Comparison of ENCODE assay signal across 14 cellular contexts in genomic region chrX:31435592-31435991, GRCh38.
A peak's percentile ranks its signal among the peaks of the same experiment; 100 is the strongest.
DNase-seq lines count a peak whose midpoint lies in the region; ATAC-seq and TF ChIP-seq lines count a peak whose summit lies in the region.
"Had no signal": no experiment of that assay in that cellular context is flagged by ENCODE, and none has a peak within 500 bp of the region (broad histone marks: within the 10 kb centered on the region; RNA-seq: fewer than 3 reads in every experiment).

No MANE protein-coding gene starts in this region.

- no peak overlapping the region for H3K23ac ChIP-seq in mesenchymal stem cell (ENCODE audit: low read length in 2 of 2)

- H2BK120ac ChIP-seq in mesenchymal stem cell (ENCODE audit: low read depth, low read length): no peak overlapping the region

- CTCF ChIA-PET in activated CD8-positive, alpha-beta T cell treated with anti-CD3 and anti-CD28 coated beads, Interleukin-2, amount 10 ng/mL, durations not matched to agents 7 days and 5 days (lab: Charles Lee): no interaction called here

- no peak overlapping the region for H3K4me2 ChIP-seq in mesenchymal stem cell (ENCODE audit: low read length, poor library complexity, severe bottlenecking)

- H3K79me1 ChIP-seq in mesenchymal stem cell (replicated peaks; ENCODE audit: low read length, poor library complexity, severe bottlenecking): no peaks in the 10 kb centered on the region

- DNase-seq in cardiac muscle cell (ENCODE audit: low read depth in 1 of 2, low spot score in 1 of 2) (peak; percentile 46 to 47), right atrium auricular region (ENCODE audit: low spot score) (no peak), endodermal cell (peak; percentile 94), mesenchymal stem cell (peak; percentile 63)
- no peak for DNase-seq in activated CD8-positive, alpha-beta T cell treated with anti-CD3 and anti-CD28 coated beads, Interleukin-2, amount 10 ng/mL, durations not matched to agents 7 days and 5 days
- DNase-seq: activated CD4-positive, alpha-beta memory T cell treated with anti-CD3 and anti-CD28 coated beads, Interleukin-2, amount 10 ng/mL, durations not matched to agents 7 days and 5 days; activated naive CD4-positive, alpha-beta T cell; glutamatergic neuron; RPMI8226; tibial artery had no signal

- H2BK5ac ChIP-seq in mesenchymal stem cell (ENCODE audit: low read depth, low read length, poor library complexity, severe bottlenecking): no peak overlapping the region

- POLR2A ChIA-PET in activated CD8-positive, alpha-beta T cell treated with anti-CD3 and anti-CD28 coated beads, Interleukin-2, amount 10 ng/mL, durations not matched to agents 7 days and 5 days (lab: Charles Lee): no interaction called here

- peaks cover 1% of the 10 kb centered on the region for H3K36me3 Mint-ChIP-seq in endodermal cell (ENCODE audit: low read depth)
- no peaks in the 10 kb centered on the region for H3K36me3 Mint-ChIP-seq in activated CD8-positive, alpha-beta T cell treated with anti-CD3 and anti-CD28 coated beads, Interleukin-2, amount 10 ng/mL, durations not matched to agents 7 days and 5 days (ENCODE audit: low read depth)

- H3K4ac ChIP-seq in mesenchymal stem cell (ENCODE audit: low read depth in 1 of 2, low read length in 2 of 2): no peak overlapping the region

- H4K8ac ChIP-seq in mesenchymal stem cell (ENCODE audit: low read length): no peak overlapping the region

- peaks cover 8% of the 10 kb centered on the region for H3K4me1 ChIP-seq in cardiac muscle cell (ENCODE audit: low read depth)
- no peaks in the 10 kb centered on the region for H3K4me1 ChIP-seq in right atrium auricular region
- no peaks in the 10 kb centered on the region for H3K4me1 ChIP-seq in endodermal cell (ENCODE audit: control insufficient read depth, insufficient read depth, low read length)
- H3K4me1 ChIP-seq in mesenchymal stem cell (ENCODE audit: control insufficient read depth, insufficient read depth, low read depth, low read length): no peaks in the 10 kb centered on the region
- H3K4me1 ChIP-seq: tibial artery had no signal

- H3K27me3 ChIP-seq in cardiac muscle cell: no peaks in the 10 kb centered on the region
- H3K27me3 ChIP-seq in right atrium auricular region: no peaks in the 10 kb centered on the region
- H3K27me3 ChIP-seq in endodermal cell (ENCODE audit: control insufficient read depth, insufficient read depth, low read length, poor library complexity, severe bottlenecking): no peaks in the 10 kb centered on the region
- H3K27me3 ChIP-seq in mesenchymal stem cell (ENCODE audit: control insufficient read depth in 1 of 2, insufficient read depth in 1 of 2, low read length in 2 of 2): no peaks in the 10 kb centered on the region
- H3K27me3 ChIP-seq: tibial artery had no signal

- H3K18ac ChIP-seq in mesenchymal stem cell (ENCODE audit: low read depth in 1 of 2, low read length in 2 of 2): no peak overlapping the region

- no peak overlapping the region for H2AFZ ChIP-seq in mesenchymal stem cell (ENCODE audit: low read depth, low read length)

- H3K9me3 Mint-ChIP-seq in endodermal cell: peaks cover 24% of the 10 kb centered on the region
- no peaks in the 10 kb centered on the region for H3K9me3 Mint-ChIP-seq in activated CD8-positive, alpha-beta T cell treated with anti-CD3 and anti-CD28 coated beads, Interleukin-2, amount 10 ng/mL, durations not matched to agents 7 days and 5 days (ENCODE audit: insufficient read depth)
- H3K9me3 Mint-ChIP-seq: activated CD4-positive, alpha-beta memory T cell treated with anti-CD3 and anti-CD28 coated beads, Interleukin-2, amount 10 ng/mL, durations not matched to agents 7 days and 5 days had no signal

- WGBS in endodermal cell (ENCODE audit: insufficient coverage in 1 of 2, insufficient read length in 1 of 2), 2 experiments: 0 to 5% methylated on average over 1 to 7 of the region's 7 CpGs
- 20% methylated on average over 7 of the region's 7 CpGs for WGBS in mesenchymal stem cell

- H3K9me3 ChIP-seq in cardiac muscle cell (ENCODE audit: low read depth) (no peaks in the 10 kb centered on the region), right atrium auricular region (no peaks in the 10 kb centered on the region), endodermal cell (ENCODE audit: control insufficient read depth, low read length) (no peaks in the 10 kb centered on the region), mesenchymal stem cell (ENCODE audit: control insufficient read depth, low read length) (no peaks in the 10 kb centered on the region)
- H3K9me3 ChIP-seq: tibial artery had no signal

- no peak overlapping the region for H3K14ac ChIP-seq in mesenchymal stem cell (ENCODE audit: low read length in 2 of 2)

- no peak overlapping the region for H4K91ac ChIP-seq in mesenchymal stem cell (ENCODE audit: low read length)

- no peak overlapping the region for H2BK15ac ChIP-seq in mesenchymal stem cell (ENCODE audit: low read depth, poor library complexity, severe bottlenecking)

- H2BK12ac ChIP-seq in mesenchymal stem cell (ENCODE audit: low read length in 2 of 2): no peak overlapping the region

- H3K4me3 ChIP-seq in cardiac muscle cell: no peak overlapping the region
- no peak overlapping the region for H3K4me3 ChIP-seq in right atrium auricular region
- H3K4me3 ChIP-seq in endodermal cell (ENCODE audit: low read length): no peak overlapping the region
- no peak overlapping the region for H3K4me3 ChIP-seq in mesenchymal stem cell (ENCODE audit: insufficient read depth in 1 of 2, low read depth in 1 of 2, low read length in 2 of 2)
- H3K4me3 ChIP-seq: tibial artery had no signal

- no peak for TF ChIP-seq CTCF in cardiac muscle cell (IDR thresholded peaks at IDR 0.05; ENCODE audit: low read depth, low read length)
- no peak for TF ChIP-seq CTCF in right atrium auricular region (IDR thresholded peaks at IDR 0.05)
- no peak for TF ChIP-seq CTCF in endodermal cell (conservative IDR thresholded peaks at IDR 0.05)

- H3K27ac ChIP-seq in cardiac muscle cell (no peak overlapping the region), right atrium auricular region (no peak overlapping the region), endodermal cell (ENCODE audit: low read depth, low read length) (peak overlapping the region; percentile 85), mesenchymal stem cell (ENCODE audit: low read length, poor library complexity, severe bottlenecking) (no peak overlapping the region)
- H3K27ac ChIP-seq: dorsolateral prefrontal cortex, tibial artery had no signal

- peak overlapping the region; percentile 19 for H3K27ac Mint-ChIP-seq in endodermal cell
- H3K27ac Mint-ChIP-seq in activated CD8-positive, alpha-beta T cell treated with anti-CD3 and anti-CD28 coated beads, Interleukin-2, amount 10 ng/mL, durations not matched to agents 7 days and 5 days: no peak overlapping the region
- H3K27ac Mint-ChIP-seq: activated CD4-positive, alpha-beta memory T cell treated with anti-CD3 and anti-CD28 coated beads, Interleukin-2, amount 10 ng/mL, durations not matched to agents 7 days and 5 days had no signal

- H3K36me3 ChIP-seq in cardiac muscle cell (no peaks in the 10 kb centered on the region), right atrium auricular region (no peaks in the 10 kb centered on the region), endodermal cell (ENCODE audit: control insufficient read depth, insufficient read depth, low read length) (no peaks in the 10 kb centered on the region), mesenchymal stem cell (ENCODE audit: control insufficient read depth in 1 of 2, insufficient read depth in 2 of 2, low read depth in 1 of 2, low read length in 2 of 2) (no peaks in the 10 kb centered on the region)
- H3K36me3 ChIP-seq: tibial artery had no signal

- H3K4me1 Mint-ChIP-seq in endodermal cell: peaks cover 10% of the 10 kb centered on the region
- H3K4me1 Mint-ChIP-seq in activated CD8-positive, alpha-beta T cell treated with anti-CD3 and anti-CD28 coated beads, Interleukin-2, amount 10 ng/mL, durations not matched to agents 7 days and 5 days (ENCODE audit: low read depth): no peaks in the 10 kb centered on the region
- H3K4me1 Mint-ChIP-seq: activated CD4-positive, alpha-beta memory T cell treated with anti-CD3 and anti-CD28 coated beads, Interleukin-2, amount 10 ng/mL, durations not matched to agents 7 days and 5 days had no signal

- no peak overlapping the region for H2AK5ac ChIP-seq in mesenchymal stem cell (ENCODE audit: low read length, severe bottlenecking)

- no peaks in the 10 kb centered on the region for H3K27me3 Mint-ChIP-seq in endodermal cell (ENCODE audit: insufficient read depth)
- no peaks in the 10 kb centered on the region for H3K27me3 Mint-ChIP-seq in activated CD8-positive, alpha-beta T cell treated with anti-CD3 and anti-CD28 coated beads, Interleukin-2, amount 10 ng/mL, durations not matched to agents 7 days and 5 days (ENCODE audit: low read depth)
- H3K27me3 Mint-ChIP-seq: activated CD4-positive, alpha-beta memory T cell treated with anti-CD3 and anti-CD28 coated beads, Interleukin-2, amount 10 ng/mL, durations not matched to agents 7 days and 5 days had no signal

- H3K9ac ChIP-seq in endodermal cell (ENCODE audit: extremely low read depth, low read length, poor library complexity, severe bottlenecking): no peak overlapping the region
- H3K9ac ChIP-seq in mesenchymal stem cell (ENCODE audit: low read length): no peak overlapping the region

- no peak overlapping the region for H3K4me3 Mint-ChIP-seq in endodermal cell
- no peak overlapping the region for H3K4me3 Mint-ChIP-seq in activated CD8-positive, alpha-beta T cell treated with anti-CD3 and anti-CD28 coated beads, Interleukin-2, amount 10 ng/mL, durations not matched to agents 7 days and 5 days
- H3K4me3 Mint-ChIP-seq: activated CD4-positive, alpha-beta memory T cell treated with anti-CD3 and anti-CD28 coated beads, Interleukin-2, amount 10 ng/mL, durations not matched to agents 7 days and 5 days had no signal

- ATAC-seq in HG02884 (IDR thresholded peaks at IDR 0.05; ENCODE audit: unreplicated experiment) (no peak), GM19035 (IDR thresholded peaks at IDR 0.05; ENCODE audit: unreplicated experiment) (no peak)
- ATAC-seq in activated CD4-positive, CD25-positive, alpha-beta regulatory T cell treated with anti-CD3 and anti-CD28 coated beads, Interleukin-2, amount 50 U/mL, for 24 hours: no peak
- no peak for ATAC-seq in activated CD8-positive, alpha-beta T cell treated with anti-CD3 and anti-CD28 coated beads, Interleukin-2, amount 10 ng/mL, durations not matched to agents 7 days and 5 days

Comparison
In these comparisons a context has a peak if more than half of its experiments do, and no peak if none do; other contexts are left out.
1. DNase-seq: peak in cardiac muscle cell (2 of 2), endodermal cell (single experiment) and mesenchymal stem cell (single experiment); none in right atrium auricular region (single experiment) and activated CD8-positive, alpha-beta T cell treated with anti-CD3 and anti-CD28 coated beads, Interleukin-2, amount 10 ng/mL, durations not matched to agents 7 days and 5 days (single experiment).